10 cellular contexts compared by ENCODE assay signal in the genomic region with DNA sequence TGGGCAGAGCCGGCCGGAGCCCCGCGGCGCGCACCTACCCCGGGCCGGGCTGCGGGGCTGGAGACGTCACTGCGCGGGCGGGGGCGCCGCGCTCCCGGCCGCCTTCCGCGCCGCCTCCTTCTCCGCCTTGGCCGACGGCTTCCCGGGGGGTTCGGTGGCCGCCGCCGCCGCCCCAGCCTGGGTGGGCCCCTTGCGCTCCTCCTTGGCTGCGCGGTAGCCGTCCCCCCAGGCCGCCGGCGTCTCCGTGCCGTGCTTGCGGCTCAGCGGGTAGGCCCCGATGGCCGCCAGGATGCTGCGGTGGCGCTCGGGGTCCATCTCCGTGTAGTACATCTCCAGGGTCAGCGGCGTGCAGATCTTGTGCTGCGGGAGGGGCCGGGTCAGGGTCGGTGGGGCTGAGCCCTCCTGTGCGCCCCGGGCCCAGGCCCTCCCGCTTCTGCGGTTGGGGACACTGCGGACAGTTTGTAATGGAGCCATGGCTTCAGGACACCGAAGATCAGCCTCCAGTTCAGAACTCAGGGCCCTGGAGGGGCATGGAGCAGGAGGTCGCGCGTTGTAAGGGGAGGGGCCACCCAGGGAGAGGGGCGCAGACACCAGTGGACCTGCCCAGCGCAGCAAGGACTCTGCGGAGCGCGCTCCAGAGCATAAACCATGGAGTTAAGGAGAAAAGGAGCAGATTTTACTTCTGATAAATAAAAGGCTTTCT. TPM values are rescaled to one million over a fixed set of nuclear protein-coding genes. Genes with fewer than 3 reads are reported as not detected.
DNase-seq lines count a peak whose midpoint lies in the region; ATAC-seq, FAIRE-seq and TF ChIP-seq lines count a peak whose summit lies in the region.
"Had no signal": no experiment of that assay in that cellular context is flagged by ENCODE, and none has a peak within 500 bp of the region (broad histone marks: within the 10 kb centered on the region; RNA-seq: fewer than 3 reads in every experiment).

No MANE protein-coding gene starts in this region.

- no peak for TF ChIP-seq POLR2A in GM12878 (IDR thresholded peaks at IDR 0.05; ENCODE audit: low read depth, low read length)

- no peak overlapping the region for H2AFZ ChIP-seq in GM12878 (ENCODE audit: control insufficient read depth, low read depth, low read length)

- H3K9me3 ChIP-seq in GM12878 (replicated peaks; ENCODE audit: control insufficient read depth, insufficient read depth, low read length) (no peaks in the 10 kb centered on the region; the same call in 2 of the 3 replicates), kidney (ENCODE audit: control insufficient read depth in 1 of 2, low read length in 2 of 2) (no peaks in the 10 kb centered on the region)

- peaks cover 4 to 5% of the 10 kb centered on the region in 2 experiments for H3K27me3 ChIP-seq in GM12878 (replicated peaks in 1 of 2; ENCODE audit: control insufficient read depth in 2 of 2, insufficient read depth in 2 of 2, low read length in 1 of 2)

- CTCF ChIA-PET in GM12878 (lab: Yijun Ruan, JAX): no interaction called here

- H3K27ac ChIP-seq in GM12878 (ENCODE audit: control insufficient read depth, insufficient read depth) (no peak overlapping the region), kidney (ENCODE audit: low read depth in 2 of 2, low read length in 2 of 2) (no peak overlapping the region)

- ATAC-seq in GM12878: no peak
- ATAC-seq in stimulated activated naive B cell treated with anti-CD40 and anti-IgM and Interleukin-4, amounts not matched to agents 10 μg/mL and 1 μg/mL and 100 μg/mL, for 72 hours (replicated peaks): no peak
- ATAC-seq in GM21576 (IDR thresholded peaks at IDR 0.05; ENCODE audit: unreplicated experiment): no peak

- H3K36me3 Mint-ChIP-seq in stimulated activated naive B cell treated with anti-CD40 and anti-IgM and Interleukin-4, amounts not matched to agents 10 μg/mL and 1 μg/mL and 100 μg/mL, for 72 hours: no peaks in the 10 kb centered on the region

- no peak overlapping the region for H3K4me3 ChIP-seq in GM12878
- no peak overlapping the region for H3K4me3 ChIP-seq in kidney (ENCODE audit: low read length in 2 of 2)

- no peak for TF ChIP-seq EP300 in GM12878 (IDR thresholded peaks at IDR 0.05; ENCODE audit: borderline replicate concordance in 1 of 2, control insufficient read depth in 1 of 2, low read depth in 2 of 2, low read length in 2 of 2)

- 23% methylated on average over 39 of the region's 66 CpGs for WGBS in GM12878 (ENCODE audit: insufficient coverage, insufficient replicate concordance, low lambda C conversion rate, missing lambda C conversion rate)

- H3K4me1 Mint-ChIP-seq in stimulated activated naive B cell treated with anti-CD40 and anti-IgM and Interleukin-4, amounts not matched to agents 10 μg/mL and 1 μg/mL and 100 μg/mL, for 72 hours: peaks cover 11 to 20% of the 10 kb centered on the region in 2 donors

- peak overlapping the region; percentile 25 to 87 for H3K4me3 Mint-ChIP-seq in stimulated activated naive B cell treated with anti-CD40 and anti-IgM and Interleukin-4, amounts not matched to agents 10 μg/mL and 1 μg/mL and 100 μg/mL, for 72 hours

- POLR2A ChIA-PET in GM12878 (lab: Charles Lee): no interaction called here

- H3K36me3 ChIP-seq in GM12878 (ENCODE audit: control insufficient read depth in 2 of 2, insufficient read depth in 2 of 2, low read length in 1 of 2): no peaks in the 10 kb centered on the region
- no peaks in the 10 kb centered on the region for H3K36me3 ChIP-seq in kidney (ENCODE audit: control insufficient read depth in 1 of 2, insufficient read depth in 2 of 2, low read length in 2 of 2)

- H3K9me3 Mint-ChIP-seq in stimulated activated naive B cell treated with anti-CD40 and anti-IgM and Interleukin-4, amounts not matched to agents 10 μg/mL and 1 μg/mL and 100 μg/mL, for 72 hours: no peaks in the 10 kb centered on the region

- no peaks in the 10 kb centered on the region for H3K79me2 ChIP-seq in GM12878 (ENCODE audit: control insufficient read depth, insufficient read depth, low read length)

- in situ Hi-C loops in GM12878 (cut with MboI): loop anchor here (5.0 kb wide), 1 partner anchor 171 kb away; no protein-coding TSS in a partner anchor
- in situ Hi-C loops in ACHN (cut with HindIII; ENCODE audit: low pct_ligation_motif_present, low pct_unique_long_range_greater_than_20kb, low sequenced_read_pairs): no loop called here

- no peak overlapping the region for H3K9ac ChIP-seq in GM12878 (ENCODE audit: control insufficient read depth, insufficient read depth, low read length)
- H3K9ac ChIP-seq in kidney (ENCODE audit: low read length in 2 of 2): no peak overlapping the region

- no peak for TF ChIP-seq RAD21 in GM12878 (IDR thresholded peaks at IDR 0.05; ENCODE audit: insufficient read depth, low read depth, low read length)

- BruUV-seq in GM12878 (replicated peaks; lab: Mats Ljungman, UMichigan): no TSS peak

- peaks cover 47 to 56% of the 10 kb centered on the region in 2 donors for H3K27me3 Mint-ChIP-seq in stimulated activated naive B cell treated with anti-CD40 and anti-IgM and Interleukin-4, amounts not matched to agents 10 μg/mL and 1 μg/mL and 100 μg/mL, for 72 hours

- intact Hi-C loops in GM12878 (cut with micrococcal nuclease; ENCODE audit: unreplicated experiment): loop anchor here (5.0 kb wide), 1 partner anchor 66 kb away; a partner anchor contains a TSS
- intact Hi-C loops in kidney (cut with DNase I): no loop called here

- no peaks in the 10 kb centered on the region for H4K20me1 ChIP-seq in GM12878 (ENCODE audit: control insufficient read depth, insufficient read depth)

- TF ChIP-seq CTCF in GM12878 (IDR thresholded peaks at IDR 0.05 in 2 of 3, conservative IDR thresholded peaks at IDR 0.05 in 1 of 3; ENCODE audit: control insufficient read depth in 2 of 3, extremely low read depth in 1 of 3, insufficient read depth in 1 of 3, low read depth in 3 of 3, low read length in 3 of 3) (no peak), kidney (IDR thresholded peaks at IDR 0.05; ENCODE audit: borderline replicate concordance, extremely low read depth, insufficient read depth) (no peak)

- H3K4me2 ChIP-seq in GM12878 (ENCODE audit: control insufficient read depth, insufficient read depth): peak overlapping the region; percentile 25; the same call in 1 of the 2 replicates

- H3K4me1 ChIP-seq in GM12878 (ENCODE audit: control insufficient read depth, insufficient read depth, low read length) (no peaks in the 10 kb centered on the region), kidney (ENCODE audit: control insufficient read depth in 1 of 2, insufficient read depth in 1 of 2, low read depth in 1 of 2, low read length in 2 of 2) (peaks cover 0 to 9% of the 10 kb centered on the region in 2 donors)

- FAIRE-seq in GM12878 (lab: Jason Lieb, UNC) (no peak), kidney (lab: Jason Lieb, UNC) (no peak)
- FAIRE-seq: GM19239 had no signal

- SMC1A ChIA-PET in GM12878 (lab: Charles Lee; ENCODE audit: uncharacterized antibody, unreplicated experiment): no interaction called here

- DNase-seq in NCI-H748 (lab: John Stamatoyannopoulos, UW; ENCODE audit: unreplicated experiment) (peak; percentile 25), NCI-H748 treated with DMSO at 0.1 percent for 48 hours (lab: John Stamatoyannopoulos, UW) (no peak), GM12878 (ENCODE audit: low read depth, low spot score) (no peak), kidney (peak; percentile 78), ACHN (no peak)
- no peak for DNase-seq in stimulated activated naive B cell treated with anti-CD40 and anti-IgM and Interleukin-4, amounts not matched to agents 10 μg/mL and 1 μg/mL and 100 μg/mL, for 72 hours
- no peak for DNase-seq in stimulated activated naive CD4-positive, alpha-beta T cell treated with Interleukin-2 at 50 U/mL for 16 hours (lab: John Stamatoyannopoulos, UW)
- DNase-seq: Kasumi-1 had no signal

- RAD21 ChIA-PET in GM12878 (lab: Charles Lee; ENCODE audit: unreplicated experiment): no interaction called here

- no peak overlapping the region for H3K27ac Mint-ChIP-seq in stimulated activated naive B cell treated with anti-CD40 and anti-IgM and Interleukin-4, amounts not matched to agents 10 μg/mL and 1 μg/mL and 100 μg/mL, for 72 hours

RNA-seq across cellular contexts. Expression of a gene that starts 10.8 kb away (rescaled TPM):
- total RNA-seq in GM12878 (2013; cell fraction: nucleolus; rRNA removed): not detected in 2 replicates
- total RNA-seq in GM12878 (2014; rRNA removed) (not detected in 2 replicates), GM12878 (2014; rRNA removed; fragmentation: Illumina TruSeq; extraction: Trizol) (not detected in 2 replicates), GM12878 (2021) (not detected in 2 replicates), kidney (0.41 TPM)
- polyA plus RNA-seq in GM12878 (2011; ENCODE audit: low read depth): not detected
- polyA plus RNA-seq in GM12878 (2011; rRNA removed) (0.07 TPM in 1 of 2 replicates, not detected in the other), GM12878 (2014; fragmentation: Illumina TruSeq; extraction: Trizol) (not detected in 2 replicates), GM12878 (2014; fragmentation: Nextera tagmentation; extraction: Ambion mirVana) (not detected), GM12878 (2014; rRNA removed) (not detected in 2 replicates), GM12878 (2016; fragmentation: Nextera tagmentation; extraction: Ambion mirVana) (not detected), kidney (ENCODE audit: insufficient read depth, low read depth, low replicate concordance) (0.54 TPM)
- 0.07 TPM in 1 of 2 replicates, not detected in the other for polyA plus RNA-seq in GM12878 (2011; cell fraction: cytosol; rRNA removed)
- polyA plus RNA-seq in GM12878 (2011; cell fraction: nucleus; rRNA removed): 0.44 and 0.87 TPM in 2 replicates
- not detected in 2 replicates for polyA plus RNA-seq in GM12878 (2012)
- polyA minus RNA-seq in GM12878 (2011; rRNA and poly(A)+ RNA removed): not detected in 2 replicates
- not detected in 2 replicates for polyA minus RNA-seq in GM12878 (2011; cell fraction: cytosol; rRNA and poly(A)+ RNA removed)
- not detected in 2 replicates for polyA minus RNA-seq in GM12878 (2011; cell fraction: nucleus; rRNA and poly(A)+ RNA removed)

RNA-seq across cellular contexts. Expression of a gene that starts 17.2 kb away (rescaled TPM):
- 9.7 and 10.0 TPM in 2 replicates for total RNA-seq in GM12878 (2013; cell fraction: nucleolus; rRNA removed)
- total RNA-seq in GM12878 (2014; rRNA removed) (21.0 and 21.3 TPM in 2 replicates), GM12878 (2014; rRNA removed; fragmentation: Illumina TruSeq; extraction: Trizol) (29.8 and 30.3 TPM in 2 replicates), GM12878 (2021) (50.3 and 57.1 TPM in 2 replicates), kidney (35.6 TPM)
- 17.8 TPM for polyA plus RNA-seq in GM12878 (2011; ENCODE audit: low read depth)
- polyA plus RNA-seq in GM12878 (2011; rRNA removed) (24.8 and 32.1 TPM in 2 replicates), GM12878 (2014; fragmentation: Illumina TruSeq; extraction: Trizol) (12.0 and 31.8 TPM in 2 replicates), GM12878 (2014; fragmentation: Nextera tagmentation; extraction: Ambion mirVana) (1 to 10 TPM in 1 of 2 experiments, under 1 TPM in 1; 0.58 to 6.0 TPM), GM12878 (2014; rRNA removed) (49.0 and 54.9 TPM in 2 replicates), GM12878 (2016; fragmentation: Nextera tagmentation; extraction: Ambion mirVana) (100 to 1,000 TPM; 110 TPM), kidney (ENCODE audit: insufficient read depth, low read depth, low replicate concordance) (50.7 TPM)
- 24.5 and 38.8 TPM in 2 replicates for polyA plus RNA-seq in GM12878 (2011; cell fraction: cytosol; rRNA removed)
- polyA plus RNA-seq in GM12878 (2011; cell fraction: nucleus; rRNA removed): 38.0 and 47.4 TPM in 2 replicates
- 23.5 and 30.3 TPM in 2 replicates for polyA plus RNA-seq in GM12878 (2012)
- polyA minus RNA-seq in GM12878 (2011; rRNA and poly(A)+ RNA removed): 22.6 and 25.5 TPM in 2 replicates
- 10.1 and 12.4 TPM in 2 replicates for polyA minus RNA-seq in GM12878 (2011; cell fraction: cytosol; rRNA and poly(A)+ RNA removed)
- 5.6 and 10.1 TPM in 2 replicates for polyA minus RNA-seq in GM12878 (2011; cell fraction: nucleus; rRNA and poly(A)+ RNA removed)

RNA-seq across cellular contexts. Expression of a gene that starts 17.2 kb away (rescaled TPM):
- 76.6 and 91.2 TPM in 2 replicates for total RNA-seq in GM12878 (2013; cell fraction: nucleolus; rRNA removed)
- total RNA-seq in GM12878 (2014; rRNA removed) (38.5 TPM in 2 replicates), GM12878 (2014; rRNA removed; fragmentation: Illumina TruSeq; extraction: Trizol) (18.1 and 19.1 TPM in 2 replicates), GM12878 (2021) (46.5 and 47.1 TPM in 2 replicates), kidney (61.4 TPM)
- 12.8 TPM for polyA plus RNA-seq in GM12878 (2011; ENCODE audit: low read depth)
- polyA plus RNA-seq in GM12878 (2011; rRNA removed) (23.7 and 35.8 TPM in 2 replicates), GM12878 (2014; fragmentation: Illumina TruSeq; extraction: Trizol) (16.0 and 26.6 TPM in 2 replicates), GM12878 (2014; fragmentation: Nextera tagmentation; extraction: Ambion mirVana) (10 to 100 TPM in 1 of 2 experiments, 1 to 10 TPM in 1; 4.8 to 11.6 TPM), GM12878 (2014; rRNA removed) (33.6 and 36.2 TPM in 2 replicates), GM12878 (2016; fragmentation: Nextera tagmentation; extraction: Ambion mirVana) (10 to 100 TPM; 36.4 to 37.7 TPM), kidney (ENCODE audit: insufficient read depth, low read depth, low replicate concordance) (93.3 TPM)
- polyA plus RNA-seq in GM12878 (2011; cell fraction: cytosol; rRNA removed): 29.0 and 35.1 TPM in 2 replicates
- 82.0 and 82.5 TPM in 2 replicates for polyA plus RNA-seq in GM12878 (2011; cell fraction: nucleus; rRNA removed)
- polyA plus RNA-seq in GM12878 (2012): 25.1 and 31.7 TPM in 2 replicates
- polyA minus RNA-seq in GM12878 (2011; rRNA and poly(A)+ RNA removed): 37.1 and 46.2 TPM in 2 replicates
- polyA minus RNA-seq in GM12878 (2011; cell fraction: cytosol; rRNA and poly(A)+ RNA removed): 14.8 and 16.3 TPM in 2 replicates
- polyA minus RNA-seq in GM12878 (2011; cell fraction: nucleus; rRNA and poly(A)+ RNA removed): 24.7 and 47.1 TPM in 2 replicates

RNA-seq across cellular contexts. Expression of a gene that starts 21.3 kb away (rescaled TPM):
- total RNA-seq in GM12878 (2013; cell fraction: nucleolus; rRNA removed): not detected in 2 replicates
- total RNA-seq in GM12878 (2014; rRNA removed): not detected in 2 replicates
- not detected in 2 replicates for total RNA-seq in GM12878 (2014; rRNA removed; fragmentation: Illumina TruSeq; extraction: Trizol)
- total RNA-seq in GM12878 (2021): not detected in 2 replicates
- polyA plus RNA-seq in GM12878 (2011; ENCODE audit: low read depth): not detected
- not detected in 2 replicates for polyA plus RNA-seq in GM12878 (2011; rRNA removed)
- not detected in 2 replicates for polyA plus RNA-seq in GM12878 (2011; cell fraction: cytosol; rRNA removed)
- not detected in 2 replicates for polyA plus RNA-seq in GM12878 (2011; cell fraction: nucleus; rRNA removed)
- polyA plus RNA-seq in GM12878 (2012): 0.32 and 0.42 TPM in 2 replicates
- not detected in 2 replicates for polyA plus RNA-seq in GM12878 (2014; fragmentation: Illumina TruSeq; extraction: Trizol)
- not detected for polyA plus RNA-seq in GM12878 (2014; fragmentation: Nextera tagmentation; extraction: Ambion mirVana)
- not detected in 2 replicates for polyA plus RNA-seq in GM12878 (2014; rRNA removed)
- under 1 TPM in 1 of 2 experiments, not detected in 1; 0.25 TPM for polyA plus RNA-seq in GM12878 (2016; fragmentation: Nextera tagmentation; extraction: Ambion mirVana)
- not detected in 2 replicates for polyA minus RNA-seq in GM12878 (2011; rRNA and poly(A)+ RNA removed)
- polyA minus RNA-seq in GM12878 (2011; cell fraction: cytosol; rRNA and poly(A)+ RNA removed): not detected in 2 replicates
- not detected in 2 replicates for polyA minus RNA-seq in GM12878 (2011; cell fraction: nucleus; rRNA and poly(A)+ RNA removed)
- 1.9 TPM for total RNA-seq in kidney
- polyA plus RNA-seq in kidney (ENCODE audit: insufficient read depth, low read depth, low replicate concordance): 557 TPM

RNA-seq across cellular contexts. Expression of a gene that starts 31.9 kb away (rescaled TPM):
- 13.0 and 16.8 TPM in 2 replicates for total RNA-seq in GM12878 (2013; cell fraction: nucleolus; rRNA removed)
- total RNA-seq in GM12878 (2014; rRNA removed) (35.3 and 35.4 TPM in 2 replicates), GM12878 (2014; rRNA removed; fragmentation: Illumina TruSeq; extraction: Trizol) (19.2 and 21.4 TPM in 2 replicates), GM12878 (2021) (34.9 and 36.9 TPM in 2 replicates), kidney (17.5 TPM)
- polyA plus RNA-seq in GM12878 (2011; ENCODE audit: low read depth): 4.4 TPM
- polyA plus RNA-seq in GM12878 (2011; rRNA removed) (9.9 and 13.6 TPM in 2 replicates), GM12878 (2014; fragmentation: Illumina TruSeq; extraction: Trizol) (2.2 and 7.0 TPM in 2 replicates), GM12878 (2014; fragmentation: Nextera tagmentation; extraction: Ambion mirVana) (10 to 100 TPM in 1 of 2 experiments, 1 to 10 TPM in 1; 1.8 to 11.2 TPM), GM12878 (2014; rRNA removed) (41.7 and 50.2 TPM in 2 replicates), GM12878 (2016; fragmentation: Nextera tagmentation; extraction: Ambion mirVana) (10 to 100 TPM; 29.7 to 33.3 TPM), kidney (ENCODE audit: insufficient read depth, low read depth, low replicate concordance) (118 TPM)
- polyA plus RNA-seq in GM12878 (2011; cell fraction: cytosol; rRNA removed): 17.9 and 36.0 TPM in 2 replicates
- polyA plus RNA-seq in GM12878 (2011; cell fraction: nucleus; rRNA removed): 21.8 and 26.3 TPM in 2 replicates
- 17.7 and 20.3 TPM in 2 replicates for polyA plus RNA-seq in GM12878 (2012)
- 1.9 and 5.5 TPM in 2 replicates for polyA minus RNA-seq in GM12878 (2011; rRNA and poly(A)+ RNA removed)
- 1.5 and 2.1 TPM in 2 replicates for polyA minus RNA-seq in GM12878 (2011; cell fraction: cytosol; rRNA and poly(A)+ RNA removed)
- polyA minus RNA-seq in GM12878 (2011; cell fraction: nucleus; rRNA and poly(A)+ RNA removed): 13.3 and 23.6 TPM in 2 replicates

Comparison
In these comparisons a context has a peak if more than half of its experiments do, and no peak if none do; other contexts are left out.
1. DNase-seq: peak in NCI-H748 (single experiment) and kidney (single experiment); none in NCI-H748 treated with DMSO at 0.1 percent for 48 hours (single experiment), GM12878 (single experiment), stimulated activated naive B cell treated with anti-CD40 and anti-IgM and Interleukin-4, amounts not matched to agents 10 μg/mL and 1 μg/mL and 100 μg/mL, for 72 hours (single experiment), stimulated activated naive CD4-positive, alpha-beta T cell treated with Interleukin-2 at 50 U/mL for 16 hours (single experiment) and ACHN (single experiment).